In the genomic region with DNA sequence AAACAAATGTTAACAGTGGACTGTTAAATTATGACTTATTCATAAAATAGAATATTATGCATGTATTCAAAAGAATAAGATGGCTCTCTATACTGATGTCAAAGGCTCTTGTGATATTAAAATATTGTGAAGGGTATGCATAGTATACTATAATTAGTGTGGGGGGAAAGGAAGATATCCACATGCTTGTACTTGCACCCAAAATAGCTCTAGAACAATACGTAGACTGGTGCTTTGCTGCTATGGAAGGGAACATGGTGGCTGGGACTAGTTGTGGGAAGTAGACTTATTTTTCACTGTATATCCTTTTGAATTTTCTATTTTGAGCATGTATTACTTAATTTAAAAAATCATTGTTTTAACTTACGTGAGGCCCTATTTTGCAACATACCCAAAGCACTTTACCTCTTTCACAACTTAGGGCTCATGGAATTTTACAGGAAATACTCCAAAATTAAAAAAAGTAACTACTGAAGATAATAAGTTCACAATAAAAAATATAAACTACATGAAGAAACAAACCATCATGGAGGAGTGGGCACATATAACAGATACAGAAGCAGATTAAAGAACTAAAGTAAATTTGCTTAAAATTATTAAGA, we compare ENCODE assay signal across 19 cellular contexts. TPM values are rescaled to one million over a fixed set of nuclear protein-coding genes. Genes with fewer than 3 reads are reported as not detected.
DNase-seq lines count a peak whose midpoint lies in the region; ATAC-seq and TF ChIP-seq lines count a peak whose summit lies in the region.
"Had no signal": no experiment of that assay in that cellular context is flagged by ENCODE, and none has a peak within 500 bp of the region (broad histone marks: within the 10 kb centered on the region; RNA-seq: fewer than 3 reads in every experiment).

No MANE protein-coding gene starts in this region.

- peak overlapping the region; percentile 21 for H3K27ac Mint-ChIP-seq in activated T-helper 2 cell treated with anti-CD3 and anti-CD28 coated beads, Interferon-gamma antibody, Interleukin-2, Interleukin-4, amounts not matched to agents 10 μg/mL and 5 μg/mL and 100 μg/mL, durations not matched to agents 14 hours and 24 hours and 36 hours

- H3K27me3 ChIP-seq in left ventricle myocardium inferior (ENCODE audit: low read depth), result no peaks in the 10 kb centered on the region
- H3K27me3 ChIP-seq in gastroesophageal sphincter, result no peaks in the 10 kb centered on the region

- no peak for TF ChIP-seq POLR2A in gastroesophageal sphincter (IDR thresholded peaks at IDR 0.05)

- intact Hi-C loops in left ventricle myocardium inferior (cut with micrococcal nuclease), result no loop called here
- intact Hi-C loops in left cardiac atrium (cut with DNase I), result loop anchor here in 1 of 2 donors (10.0 kb wide), 1 partner anchor 75 kb away; no protein-coding TSS in a partner anchor
- intact Hi-C loops in activated T-helper 2 cell treated with anti-CD3 and anti-CD28 coated beads, Interferon-gamma antibody, Interleukin-2, Interleukin-4, amounts not matched to agents 10 μg/mL and 5 μg/mL and 100 μg/mL, durations not matched to agents 14 hours and 24 hours and 36 hours (cut with micrococcal nuclease), result no loop called here

- WGBS in gastroesophageal sphincter (ENCODE audit: low coverage in 1 of 2), 2 donors, result 76 to 82% methylated on average over 2 of the region's 2 CpGs

- H3K9me3 ChIP-seq in left ventricle myocardium inferior (replicated peaks) (no peaks in the 10 kb centered on the region), gastroesophageal sphincter (no peaks in the 10 kb centered on the region)

- no peak for TF ChIP-seq EP300 in gastroesophageal sphincter (IDR thresholded peaks at IDR 0.05)

- H3K27me3 Mint-ChIP-seq in activated T-helper 2 cell treated with anti-CD3 and anti-CD28 coated beads, Interferon-gamma antibody, Interleukin-2, Interleukin-4, amounts not matched to agents 10 μg/mL and 5 μg/mL and 100 μg/mL, durations not matched to agents 14 hours and 24 hours and 36 hours (ENCODE audit: low read depth), result no peaks in the 10 kb centered on the region
- H3K27me3 Mint-ChIP-seq: CD4-positive, CD25-positive, alpha-beta regulatory T cell had no signal

- H3K27ac ChIP-seq in left ventricle myocardium inferior (replicated peaks) (peak overlapping the region; percentile 19), gastroesophageal sphincter (no peak overlapping the region)

- no peaks in the 10 kb centered on the region for H3K36me3 ChIP-seq in left ventricle myocardium inferior
- H3K36me3 ChIP-seq in gastroesophageal sphincter, result no peaks in the 10 kb centered on the region

- DNase-seq in left ventricle myocardium inferior (no peak), left cardiac atrium (no peak), iris pigment epithelial cell (ENCODE audit: low read depth) (peak; percentile 29), NCI-H2107 (lab: John Stamatoyannopoulos, UW) (no peak)
- no peak for DNase-seq in activated T-helper 2 cell treated with anti-CD3 and anti-CD28 coated beads, Interferon-gamma antibody, Interleukin-2, Interleukin-4, amounts not matched to agents 10 μg/mL and 5 μg/mL and 100 μg/mL, durations not matched to agents 14 hours and 24 hours and 36 hours (ENCODE audit: low spot score)
- DNase-seq: AML-193; CD4-positive, CD25-positive, alpha-beta regulatory T cell; DND-41; GDM1; H9; Kasumi-1; NCI-H146; NCI-H2081 treated with DMSO at 0.1 percent for 48 hours; NCI-H2227 treated with DMSO at 0.1 percent for 48 hours; NCI-H524 treated with DMSO at 0.1 percent for 48 hours; NK-92 treated with Interleukin-12 subunit alpha and Interleukin-12 subunit beta, amount 100 ng/mL, for 24 hours; OCI-M1 had no signal

- peaks cover 26% of the 10 kb centered on the region for H3K4me1 Mint-ChIP-seq in activated T-helper 2 cell treated with anti-CD3 and anti-CD28 coated beads, Interferon-gamma antibody, Interleukin-2, Interleukin-4, amounts not matched to agents 10 μg/mL and 5 μg/mL and 100 μg/mL, durations not matched to agents 14 hours and 24 hours and 36 hours (ENCODE audit: low read depth)

- H3K36me3 Mint-ChIP-seq in activated T-helper 2 cell treated with anti-CD3 and anti-CD28 coated beads, Interferon-gamma antibody, Interleukin-2, Interleukin-4, amounts not matched to agents 10 μg/mL and 5 μg/mL and 100 μg/mL, durations not matched to agents 14 hours and 24 hours and 36 hours (ENCODE audit: low read depth), result peaks cover 53% of the 10 kb centered on the region
- H3K36me3 Mint-ChIP-seq: CD4-positive, CD25-positive, alpha-beta regulatory T cell had no signal

- ATAC-seq in left cardiac atrium, result no peak
- ATAC-seq in GM18517 (IDR thresholded peaks at IDR 0.05; ENCODE audit: unreplicated experiment), result no peak
- no peak for ATAC-seq in gastroesophageal sphincter

- H3K4me1 ChIP-seq in left ventricle myocardium inferior (peaks cover 67% of the 10 kb centered on the region), gastroesophageal sphincter (peaks cover 0 to 42% (median 6%) of the 10 kb centered on the region in 3 donors)

- H3K9me3 Mint-ChIP-seq in activated T-helper 2 cell treated with anti-CD3 and anti-CD28 coated beads, Interferon-gamma antibody, Interleukin-2, Interleukin-4, amounts not matched to agents 10 μg/mL and 5 μg/mL and 100 μg/mL, durations not matched to agents 14 hours and 24 hours and 36 hours, result no peaks in the 10 kb centered on the region
- H3K9me3 Mint-ChIP-seq: CD4-positive, CD25-positive, alpha-beta regulatory T cell; H9 had no signal

- H3K4me3 ChIP-seq in left ventricle myocardium inferior (no peak overlapping the region), gastroesophageal sphincter (no peak overlapping the region)

- no peak overlapping the region for H3K4me3 Mint-ChIP-seq in activated T-helper 2 cell treated with anti-CD3 and anti-CD28 coated beads, Interferon-gamma antibody, Interleukin-2, Interleukin-4, amounts not matched to agents 10 μg/mL and 5 μg/mL and 100 μg/mL, durations not matched to agents 14 hours and 24 hours and 36 hours (ENCODE audit: low read depth)
- H3K4me3 Mint-ChIP-seq: H9 had no signal

- TF ChIP-seq CTCF in left ventricle myocardium inferior (IDR thresholded peaks at IDR 0.05; ENCODE audit: borderline replicate concordance) (no peak), gastroesophageal sphincter (IDR thresholded peaks at IDR 0.05) (no peak)

RNA-seq across cellular contexts. Expression of a gene that starts 7.9 kb away (rescaled TPM):
- 65.4 TPM for total RNA-seq in left ventricle myocardium inferior
- 10 to 100 TPM; 64.6 to 73.1 TPM for total RNA-seq in left cardiac atrium
- 45.0 and 47.2 TPM in 2 replicates for total RNA-seq in activated T-helper 2 cell treated with anti-CD3 and anti-CD28 coated beads, Interferon-gamma antibody, Interleukin-2, Interleukin-4, amounts not matched to agents 10 μg/mL and 5 μg/mL and 100 μg/mL, durations not matched to agents 14 hours and 24 hours and 36 hours
- total RNA-seq in gastroesophageal sphincter, result 10 to 100 TPM; 47.3 to 79.2 (median 64.7) TPM
